ENCODE assay signal across 1 cellular context in genomic region chr12:47085815-47086252, GRCh38.
TF ChIP-seq lines count a peak whose summit lies in the region.

No MANE protein-coding gene starts in this region.

TF ChIP-seq in IMR-90, 13 proteins besides CTCF, POLR2A, EP300 and RAD21:
- no peak for TF ChIP-seq CHD1 (IDR thresholded peaks at IDR 0.05; ENCODE audit: low read depth, low read length)
- no peak for TF ChIP-seq SMC3 (IDR thresholded peaks at IDR 0.05; ENCODE audit: low read depth, low read length)
- no peak for TF ChIP-seq NFE2L2 (IDR thresholded peaks at IDR 0.05; ENCODE audit: low read depth, low read length)
- no peak for TF ChIP-seq ELK1 (IDR thresholded peaks at IDR 0.05; ENCODE audit: borderline replicate concordance, low read depth, low read length)
- peak; percentile 42 for TF ChIP-seq RCOR1 (IDR thresholded peaks at IDR 0.05; ENCODE audit: insufficient replicate concordance, low read length)
- peak; percentile 39; the same call in 1 of the 2 replicates for TF ChIP-seq CEBPB (IDR thresholded peaks at IDR 0.05; ENCODE audit: low read depth, low read length)
- no peak for TF ChIP-seq MXI1 (IDR thresholded peaks at IDR 0.05; ENCODE audit: borderline replicate concordance, low read depth, low read length)
- TF ChIP-seq FOS (IDR thresholded peaks at IDR 0.05; ENCODE audit: low read depth, low read length): peak; percentile 50; the same call in 1 of the 2 replicates
